ENCODE assay signal across 16 cellular contexts in the genomic region with DNA sequence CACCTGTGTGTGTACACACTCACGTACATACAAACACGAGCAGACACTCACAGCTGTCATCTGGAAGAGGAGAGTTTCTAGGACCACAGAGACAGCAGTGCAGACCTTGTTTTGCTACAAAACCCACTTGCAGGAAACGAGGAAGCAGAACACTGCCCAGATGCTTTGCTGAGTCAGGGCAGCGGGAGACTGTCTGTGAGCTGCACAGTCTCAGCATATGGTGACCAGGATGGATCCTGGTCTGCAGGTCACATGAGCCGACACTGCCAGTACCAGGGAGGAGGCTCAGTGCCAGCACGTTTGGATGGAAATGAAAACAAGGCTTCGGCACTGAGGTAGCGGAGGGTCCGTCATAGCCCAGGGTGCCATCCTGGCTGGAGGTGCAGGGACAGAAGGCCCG.
DNase-seq lines count a peak whose midpoint lies in the region; ATAC-seq and TF ChIP-seq lines count a peak whose summit lies in the region.
"Had no signal": no experiment of that assay in that cellular context is flagged by ENCODE, and none has a peak within 500 bp of the region (broad histone marks: within the 10 kb centered on the region; RNA-seq: fewer than 3 reads in every experiment).

No MANE protein-coding gene starts in this region.

- H3K79me1 ChIP-seq in neuronal stem cell (ENCODE audit: low read depth, low read length): no peaks in the 10 kb centered on the region

- TF ChIP-seq POLR2A in spleen (IDR thresholded peaks at IDR 0.05): no peak

- no peak overlapping the region for H3K9ac ChIP-seq in neuronal stem cell (ENCODE audit: low read depth, low read length, poor library complexity)

- peak overlapping the region; percentile 42 for H3K4ac ChIP-seq in neuronal stem cell (ENCODE audit: low read length)

- H4K8ac ChIP-seq in neuronal stem cell (ENCODE audit: low read depth, low read length): no peak overlapping the region

- H3K36me3 ChIP-seq in neuronal stem cell (replicated peaks in 1 of 2; ENCODE audit: control insufficient read depth in 2 of 2, insufficient read depth in 2 of 2, low read length in 2 of 2) (no peaks in the 10 kb centered on the region), spleen (no peaks in the 10 kb centered on the region)

- H3K9me3 ChIP-seq in neuronal stem cell (replicated peaks in 1 of 2; ENCODE audit: control insufficient read depth in 2 of 2, insufficient read depth in 1 of 2, low read depth in 1 of 2, low read length in 2 of 2) (no peaks in the 10 kb centered on the region), spleen (peaks cover 0 to 6% (median 0%) of the 10 kb centered on the region in 8 donors)

- no peak overlapping the region for H3K4me2 ChIP-seq in neuronal stem cell (ENCODE audit: insufficient read depth, low read length, poor library complexity, severe bottlenecking)

- H2BK15ac ChIP-seq in neuronal stem cell (ENCODE audit: low read length): peak overlapping the region; percentile 33

- H2BK12ac ChIP-seq in neuronal stem cell (ENCODE audit: low read length): no peak overlapping the region

- no peak for ATAC-seq in HG03442 (IDR thresholded peaks at IDR 0.05; ENCODE audit: unreplicated experiment)
- ATAC-seq in GM21576 (IDR thresholded peaks at IDR 0.05; ENCODE audit: unreplicated experiment): no peak
- ATAC-seq: HCT116 had no signal

- DNase-seq in DMS153 (lab: John Stamatoyannopoulos, UW) (peak; percentile 28), DMS153 treated with DMSO at 0.1 percent for 48 hours (lab: John Stamatoyannopoulos, UW; ENCODE audit: unreplicated experiment) (no peak), NCI-H146 (lab: John Stamatoyannopoulos, UW) (peak; percentile 50), cerebellar cortex (ENCODE audit: low spot score) (peak; percentile 85), neuronal stem cell (ENCODE audit: low spot score) (no peak), spleen (no peak)
- DNase-seq: 8988T, EL, GOT3, NCI-H187 treated with DMSO at 0.1 percent for 48 hours, NCI-H2171, NCI-H446 treated with DMSO at 0.1 percent for 48 hours, SHP77 treated with DMSO at 0.1 percent for 48 hours had no signal

- H2AK5ac ChIP-seq in neuronal stem cell (ENCODE audit: low read depth, low read length): peak overlapping the region; percentile 2

- H3K18ac ChIP-seq in neuronal stem cell (ENCODE audit: low read length): peak overlapping the region; percentile 78

- intact Hi-C loops in spleen (cut with DNase I; ENCODE audit: low total_unique reads): no loop called here

- peak overlapping the region; percentile 78 for H3K23ac ChIP-seq in neuronal stem cell (ENCODE audit: low read depth, low read length, poor library complexity)

- H3K27ac ChIP-seq in neuronal stem cell (replicated peaks; ENCODE audit: low read length) (no peak overlapping the region), spleen (no peak overlapping the region)

- H4K91ac ChIP-seq in neuronal stem cell (ENCODE audit: low read depth, low read length, poor library complexity): no peak overlapping the region

- no CpG with 5 or more reads among the region's 10 CpGs for WGBS in neuronal stem cell (ENCODE audit: extremely low coverage in 2 of 2, insufficient read length in 2 of 2, insufficient replicate concordance in 1 of 2), 2 donors
- WGBS in spleen, 5 donors: 55 to 64% (median 60%) methylated on average over 10 of the region's 10 CpGs

- H2AFZ ChIP-seq in neuronal stem cell (ENCODE audit: low read length): no peak overlapping the region

- H3K4me3 ChIP-seq in neuronal stem cell (ENCODE audit: low read length in 2 of 2): no peak overlapping the region
- no peak overlapping the region for H3K4me3 ChIP-seq in spleen

- H3K14ac ChIP-seq in neuronal stem cell (ENCODE audit: low read length): no peak overlapping the region

- no peak overlapping the region for H2BK5ac ChIP-seq in neuronal stem cell (ENCODE audit: low read length)

- H3K27me3 ChIP-seq in neuronal stem cell (ENCODE audit: control insufficient read depth in 3 of 3, insufficient read depth in 3 of 3, low read depth in 1 of 3, low read length in 3 of 3) (no peaks in the 10 kb centered on the region), spleen (replicated peaks in 1 of 7) (no peaks in the 10 kb centered on the region)

- H2BK120ac ChIP-seq in neuronal stem cell (ENCODE audit: low read depth, low read length): no peak overlapping the region

- H3K4me1 ChIP-seq in neuronal stem cell (ENCODE audit: control insufficient read depth in 2 of 2, insufficient read depth in 1 of 2, low read depth in 1 of 2, low read length in 2 of 2) (no peaks in the 10 kb centered on the region), spleen (no peaks in the 10 kb centered on the region)

- TF ChIP-seq CTCF in spleen (IDR thresholded peaks at IDR 0.05 in 8 of 11, conservative IDR thresholded peaks at IDR 0.05 in 3 of 11): no peak

Comparison
In these comparisons a context has a peak if more than half of its experiments do, and no peak if none do; other contexts are left out.
1. DNase-seq: peak in DMS153 (single experiment), NCI-H146 (single experiment) and cerebellar cortex (single experiment); none in DMS153 treated with DMSO at 0.1 percent for 48 hours (single experiment), neuronal stem cell (single experiment) and spleen (single experiment).